ENCODE assay signal across 25 cellular contexts in genomic region chr22:47435204-47435487, GRCh38.
"Had no signal": no experiment of that assay in that cellular context is flagged by ENCODE, and none has a peak within 500 bp of the region (broad histone marks: within the 10 kb centered on the region; RNA-seq: fewer than 3 reads in every experiment).

No MANE protein-coding gene starts in this region.

- H3K4me3 ChIP-seq: coronary artery, esophagus muscularis mucosa, gastroesophageal sphincter, heart left ventricle, hepatocyte, lower lobe of right lung, prostate gland, sigmoid colon, suprapubic skin, transverse colon had no signal

- H3K36me3 ChIP-seq: esophagus muscularis mucosa, gastroesophageal sphincter, heart left ventricle, lower lobe of right lung, neutrophil, prostate gland, sigmoid colon, suprapubic skin, transverse colon had no signal

- DNase-seq: dermis blood vessel endothelial cell; effector memory CD4-positive, alpha-beta T cell; foreskin keratinocyte; heart left ventricle; immature natural killer cell; left ventricle myocardium superior; lower lobe of right lung; natural killer cell; right cardiac atrium; sigmoid colon; stimulated activated CD4-positive, alpha-beta T cell treated with anti-CD3 and anti-CD28 coated beads, Interleukin-2, amount 100 ng/mL, for 24 hours; stimulated activated CD4-positive, alpha-beta T cell treated with anti-CD3 and anti-CD28 coated beads, Interleukin-4, amount 100 ng/mL, for 24 hours; transverse colon had no signal

- H3K9me3 Mint-ChIP-seq: immature natural killer cell, natural killer cell had no signal

- H3K27me3 Mint-ChIP-seq: stimulated activated memory B cell treated with anti-CD40 and anti-IgM and Interleukin-4, amounts not matched to agents 10 μg/mL and 1 μg/mL and 100 μg/mL, for 72 hours had no signal

- H3K27ac Mint-ChIP-seq: immature natural killer cell; natural killer cell; stimulated activated memory B cell treated with anti-CD40 and anti-IgM and Interleukin-4, amounts not matched to agents 10 μg/mL and 1 μg/mL and 100 μg/mL, for 72 hours; stimulated activated naive CD8-positive, alpha-beta T cell treated with anti-CD3 and anti-CD28 coated beads, Interleukin-15, Interleukin-2, amounts not matched to agents 100 ng/mL and 50 ng/mL, for 24 hours had no signal

- ATAC-seq: foreskin keratinocyte; gastroesophageal sphincter; heart left ventricle; left ventricle myocardium superior; lower lobe of right lung; natural killer cell; right cardiac atrium; stimulated activated memory B cell treated with anti-CD40 and anti-IgM and Interleukin-4, amounts not matched to agents 10 μg/mL and 1 μg/mL and 100 μg/mL, for 72 hours had no signal

- H3K27me3 ChIP-seq: foreskin keratinocyte, heart left ventricle, hepatocyte, neutrophil, sigmoid colon, suprapubic skin, transverse colon had no signal

- H3K4me3 Mint-ChIP-seq: immature natural killer cell; natural killer cell; neural crest cell; stimulated activated memory B cell treated with anti-CD40 and anti-IgM and Interleukin-4, amounts not matched to agents 10 μg/mL and 1 μg/mL and 100 μg/mL, for 72 hours; stimulated activated naive CD8-positive, alpha-beta T cell treated with anti-CD3 and anti-CD28 coated beads, Interleukin-15, Interleukin-2, amounts not matched to agents 100 ng/mL and 50 ng/mL, for 24 hours had no signal

- H3K36me3 Mint-ChIP-seq: immature natural killer cell; natural killer cell; stimulated activated memory B cell treated with anti-CD40 and anti-IgM and Interleukin-4, amounts not matched to agents 10 μg/mL and 1 μg/mL and 100 μg/mL, for 72 hours had no signal

- FAIRE-seq: endothelial cell of umbilical vein, keratinocyte had no signal

- H3K4me1 Mint-ChIP-seq: immature natural killer cell; natural killer cell; neural crest cell; stimulated activated memory B cell treated with anti-CD40 and anti-IgM and Interleukin-4, amounts not matched to agents 10 μg/mL and 1 μg/mL and 100 μg/mL, for 72 hours had no signal
